ENCODE assay signal across 8 cellular contexts in genomic region chr1:43973981-43974442, GRCh38. TPM values are rescaled to one million over a fixed set of nuclear protein-coding genes. Genes with fewer than 3 reads are reported as not detected.
DNase-seq lines count a peak whose midpoint lies in the region; ATAC-seq and TF ChIP-seq lines count a peak whose summit lies in the region.

No MANE protein-coding gene starts in this region.

- POLR2A ChIA-PET in SK-N-SH (lab: Yijun Ruan, JAX), result interaction anchor here (1.7 kb wide), 1 partner anchor 18 kb away, joined by 3 read pairs; the partner anchor contains the start of gene CCDC24

- H3K4me3 ChIP-seq in SK-N-SH (ENCODE audit: low read depth in 2 of 2, low read length in 1 of 2) (peak overlapping the region; percentile 83 to 91), fibroblast of lung (replicated peaks in 1 of 4; ENCODE audit: control extremely low read depth in 1 of 4, insufficient read depth in 1 of 4, low read depth in 3 of 4, low read length in 4 of 4) (peak overlapping the region in 3 of 4 experiments; percentile 73 to 87 (median 86)), retinal pigment epithelial cell (ENCODE audit: low read length) (peak overlapping the region; percentile 84)

- H3K79me2 ChIP-seq in SK-N-SH (ENCODE audit: insufficient read depth), result peaks cover 55% of the 10 kb centered on the region
- peaks cover 26% of the 10 kb centered on the region for H3K79me2 ChIP-seq in fibroblast of lung (ENCODE audit: control insufficient read depth, insufficient read depth, low read length)

- H3K27me3 ChIP-seq in SK-N-SH (ENCODE audit: insufficient read depth) (no peaks in the 10 kb centered on the region), fibroblast of lung (ENCODE audit: control insufficient read depth, insufficient read depth, low read length) (no peaks in the 10 kb centered on the region)

- H3K9me2 ChIP-seq in SK-N-SH, result no peaks in the 10 kb centered on the region

- DNase-seq in SHP77 treated with DMSO at 0.1 percent for 48 hours (lab: John Stamatoyannopoulos, UW), result peak; percentile 52
- DNase-seq in SHP77 (lab: John Stamatoyannopoulos, UW), result no peak
- no peak for DNase-seq in SK-N-SH
- no peak for DNase-seq in fibroblast of lung (ENCODE audit: low read depth in 2 of 2)
- no peak for DNase-seq in retinal pigment epithelial cell (ENCODE audit: low read depth)
- DNase-seq in activated CD4-positive, alpha-beta T cell treated with anti-CD3 and anti-CD28 coated beads, Interleukin-2, amount 50 U/mL, for 1 hour, result no peak
- no peak for DNase-seq in activated CD4-positive, CD25-positive, alpha-beta regulatory T cell treated with anti-CD3 and anti-CD28 coated beads, Interleukin-2, amount 50 U/mL, for 72 hours

- H3K4me2 ChIP-seq in SK-N-SH (peak overlapping the region; percentile 98), fibroblast of lung (ENCODE audit: extremely low read depth, insufficient read depth, low read length) (peak overlapping the region; percentile 72)

- peak overlapping the region; percentile 20 to 93; a peak in 3 of 4 replicates for H3K27ac ChIP-seq in SK-N-SH (ENCODE audit: low read depth in 2 of 2, low read length in 1 of 2)
- no peak overlapping the region for H3K27ac ChIP-seq in fibroblast of lung (ENCODE audit: insufficient read depth, low read length)

- H2AFZ ChIP-seq in SK-N-SH (ENCODE audit: low read depth) (peak overlapping the region; percentile 88), fibroblast of lung (ENCODE audit: low read length) (no peak overlapping the region)

- CTCF ChIA-PET in SK-N-SH (lab: Yijun Ruan, JAX), result interaction anchor here (1.1 to 2.7 kb wide), 8 partner anchors 17 to 211 kb away, joined by 3 to 15 read pairs (median 6); partner anchors contain the start of genes CCDC24 and IPO13

- no peaks in the 10 kb centered on the region for H3K9me3 ChIP-seq in SK-N-SH
- no peaks in the 10 kb centered on the region for H3K9me3 ChIP-seq in fibroblast of lung (ENCODE audit: control insufficient read depth, insufficient read depth, low read depth, low read length)

- H3K4me1 ChIP-seq in SK-N-SH (ENCODE audit: control insufficient read depth in 1 of 2, insufficient read depth in 2 of 2, low read depth in 1 of 2, low read length in 1 of 2) (peaks cover 8 to 48% of the 10 kb centered on the region in 2 experiments; a peak in 1 of 4 replicates), fibroblast of lung (ENCODE audit: control insufficient read depth, extremely low read depth, insufficient read depth, low read length) (peaks cover 11% of the 10 kb centered on the region)

- no peak for TF ChIP-seq EP300 in SK-N-SH (IDR thresholded peaks at IDR 0.05; ENCODE audit: borderline replicate concordance in 1 of 2, low read depth in 1 of 2, low read length in 1 of 2)

- no peak for TF ChIP-seq RAD21 in SK-N-SH (IDR thresholded peaks at IDR 0.05; ENCODE audit: low read length)

- H3K9ac ChIP-seq in SK-N-SH (peak overlapping the region; percentile 84), fibroblast of lung (ENCODE audit: insufficient read depth, low read length) (no peak overlapping the region)

- ATAC-seq in HG03457 (IDR thresholded peaks at IDR 0.05; ENCODE audit: unreplicated experiment), result no peak

- whole genome bisulfite sequencing in SK-N-SH (ENCODE audit: low lambda C conversion rate), result 63% methylated on average over 8 of the region's 9 CpGs

- H3F3A ChIP-seq in SK-N-SH (replicated peaks; ENCODE audit: insufficient read depth), result peaks cover 11% of the 10 kb centered on the region

- H4K20me1 ChIP-seq in SK-N-SH (ENCODE audit: insufficient read depth) (peaks cover 11% of the 10 kb centered on the region), fibroblast of lung (ENCODE audit: control insufficient read depth, extremely low read depth, insufficient read depth, low read length) (no peaks in the 10 kb centered on the region)

- H3K36me3 ChIP-seq in SK-N-SH (replicated peaks in 1 of 2; ENCODE audit: control insufficient read depth in 1 of 2, insufficient read depth in 2 of 2, low read length in 1 of 2) (peaks cover 16 to 47% of the 10 kb centered on the region in 2 experiments), fibroblast of lung (ENCODE audit: control insufficient read depth, insufficient read depth, low read length) (peaks cover 15% of the 10 kb centered on the region)

- TF ChIP-seq CTCF in SK-N-SH (IDR thresholded peaks at IDR 0.05) (no peak), fibroblast of lung (conservative IDR thresholded peaks at IDR 0.05 in 1 of 2, IDR thresholded peaks at IDR 0.05 in 1 of 2; ENCODE audit: low read depth in 1 of 2, low read length in 2 of 2) (no peak), retinal pigment epithelial cell (conservative IDR thresholded peaks at IDR 0.05; ENCODE audit: low read depth, low read length) (no peak)

TF ChIP-seq in SK-N-SH, 30 proteins besides CTCF, POLR2A, EP300 and RAD21:
- TF ChIP-seq MXI1 (IDR thresholded peaks at IDR 0.05; ENCODE audit: low read depth, low read length) (no peak), IRF3 (IDR thresholded peaks at IDR 0.05; ENCODE audit: low read depth, low read length) (no peak), NFIC (IDR thresholded peaks at IDR 0.05; ENCODE audit: borderline replicate concordance) (no peak)

RNA-seq across cellular contexts. Expression of gene ATP6V0B, which starts 0.7 kb away (rescaled TPM):
- polyA plus RNA-seq in SK-N-SH (2012; rRNA removed), result 180 and 191 TPM in 2 replicates
- 127 and 163 TPM in 2 replicates for polyA plus RNA-seq in SK-N-SH (2012; cell fraction: cytosol; rRNA removed)
- 162 and 174 TPM in 2 replicates for polyA plus RNA-seq in SK-N-SH (2012; cell fraction: nucleus; rRNA removed)
- total RNA-seq in fibroblast of lung, result 102 and 121 TPM in 2 replicates
- 83.5 and 89.0 TPM in 2 replicates for polyA plus RNA-seq in fibroblast of lung
- polyA plus RNA-seq in fibroblast of lung (2012), result 57.6 and 91.7 TPM in 2 replicates
- 203 and 207 TPM in 2 replicates for polyA minus RNA-seq in fibroblast of lung (ENCODE audit: low replicate concordance)

RNA-seq across cellular contexts. Expression of gene DPH2, which starts 4.2 kb away (rescaled TPM):
- polyA plus RNA-seq in SK-N-SH (2012; rRNA removed) (76.9 and 97.5 TPM in 2 replicates), fibroblast of lung (11.2 and 17.5 TPM in 2 replicates)
- 32.3 and 45.3 TPM in 2 replicates for polyA plus RNA-seq in SK-N-SH (2012; cell fraction: cytosol; rRNA removed)
- 364 and 385 TPM in 2 replicates for polyA plus RNA-seq in SK-N-SH (2012; cell fraction: nucleus; rRNA removed)
- 9.1 and 12.8 TPM in 2 replicates for total RNA-seq in fibroblast of lung
- polyA plus RNA-seq in fibroblast of lung (2012), result 10.7 and 15.7 TPM in 2 replicates
- 38.1 and 39.7 TPM in 2 replicates for polyA minus RNA-seq in fibroblast of lung (ENCODE audit: low replicate concordance)

RNA-seq across cellular contexts. Expression of gene B4GALT2, which starts 5.0 kb away (rescaled TPM):
- polyA plus RNA-seq in SK-N-SH (2012; rRNA removed), result 43.0 and 48.0 TPM in 2 replicates
- polyA plus RNA-seq in SK-N-SH (2012; cell fraction: cytosol; rRNA removed), result 26.0 and 40.2 TPM in 2 replicates
- 34.8 and 35.0 TPM in 2 replicates for polyA plus RNA-seq in SK-N-SH (2012; cell fraction: nucleus; rRNA removed)
- total RNA-seq in fibroblast of lung, result 46.0 and 55.0 TPM in 2 replicates
- 40.6 and 40.7 TPM in 2 replicates for polyA plus RNA-seq in fibroblast of lung
- polyA plus RNA-seq in fibroblast of lung (2012), result 81.3 and 83.0 TPM in 2 replicates
- polyA minus RNA-seq in fibroblast of lung (ENCODE audit: low replicate concordance), result 130 and 150 TPM in 2 replicates

RNA-seq across cellular contexts. Expression of gene CCDC24, which starts 17.4 kb away (rescaled TPM):
- polyA plus RNA-seq in SK-N-SH (2012; rRNA removed) (7.5 and 11.8 TPM in 2 replicates), fibroblast of lung (0.63 and 0.94 TPM in 2 replicates)
- polyA plus RNA-seq in SK-N-SH (2012; cell fraction: cytosol; rRNA removed), result 2.8 and 4.8 TPM in 2 replicates
- polyA plus RNA-seq in SK-N-SH (2012; cell fraction: nucleus; rRNA removed), result 34.1 and 39.2 TPM in 2 replicates
- 1.0 and 3.5 TPM in 2 replicates for total RNA-seq in fibroblast of lung
- polyA plus RNA-seq in fibroblast of lung (2012), result 2.9 and 3.4 TPM in 2 replicates
- polyA minus RNA-seq in fibroblast of lung (ENCODE audit: low replicate concordance), result 2.7 and 2.8 TPM in 2 replicates

RNA-seq across cellular contexts. Expression of gene IPO13, which starts 27.3 kb away (rescaled TPM):
- 15.5 and 16.7 TPM in 2 replicates for polyA plus RNA-seq in SK-N-SH (2012; rRNA removed)
- 6.2 and 9.5 TPM in 2 replicates for polyA plus RNA-seq in SK-N-SH (2012; cell fraction: cytosol; rRNA removed)
- polyA plus RNA-seq in SK-N-SH (2012; cell fraction: nucleus; rRNA removed), result 52.6 and 55.7 TPM in 2 replicates
- total RNA-seq in fibroblast of lung, result 13.1 and 18.5 TPM in 2 replicates
- 12.8 and 19.1 TPM in 2 replicates for polyA plus RNA-seq in fibroblast of lung
- 16.7 and 20.3 TPM in 2 replicates for polyA plus RNA-seq in fibroblast of lung (2012)
- 115 and 130 TPM in 2 replicates for polyA minus RNA-seq in fibroblast of lung (ENCODE audit: low replicate concordance)
